ENCODE assay signal across 12 cellular contexts in genomic region chr2:183490930-183491329, GRCh38.
DNase-seq lines count a peak whose midpoint lies in the region; ATAC-seq and TF ChIP-seq lines count a peak whose summit lies in the region.
"Had no signal": no experiment of that assay in that cellular context is flagged by ENCODE, and none has a peak within 500 bp of the region (broad histone marks: within the 10 kb centered on the region; RNA-seq: fewer than 3 reads in every experiment).

No MANE protein-coding gene starts in this region.

- no peaks in the 10 kb centered on the region for H3K9me3 Mint-ChIP-seq in activated naive CD8-positive, alpha-beta T cell treated with anti-CD3 and anti-CD28 coated beads, Interleukin-2, amount 50 U/mL, for 24 hours

- H3K27ac ChIP-seq in A673 (ENCODE audit: low read depth, low read length, poor library complexity, severe bottlenecking) = no peak overlapping the region
- no peak overlapping the region for H3K27ac ChIP-seq in effector memory CD4-positive, alpha-beta T cell (ENCODE audit: insufficient read depth, low read length, poor library complexity, severe bottlenecking)
- H3K27ac ChIP-seq: WERI-Rb-1 had no signal

- no peak overlapping the region for H3K27ac Mint-ChIP-seq in activated naive CD8-positive, alpha-beta T cell treated with anti-CD3 and anti-CD28 coated beads, Interleukin-2, amount 50 U/mL, for 24 hours
- H3K27ac Mint-ChIP-seq: dendritic cell treated with granulocyte-macrophage colony-stimulating factor and Interleukin-4, amounts not matched to agents 40 ng/mL and 50 ng/mL, for 4 days; stimulated activated memory B cell treated with anti-CD40 and anti-IgM and Interleukin-4, amounts not matched to agents 10 μg/mL and 1 μg/mL and 100 μg/mL, for 72 hours had no signal

- H3K36me3 ChIP-seq in A673 (ENCODE audit: insufficient read depth, low read length, poor library complexity, severe bottlenecking) = no peaks in the 10 kb centered on the region
- no peaks in the 10 kb centered on the region for H3K36me3 ChIP-seq in effector memory CD4-positive, alpha-beta T cell (ENCODE audit: control insufficient read depth, insufficient read depth, low read length)
- H3K36me3 ChIP-seq: WERI-Rb-1 had no signal

- H3K36me3 Mint-ChIP-seq in activated naive CD8-positive, alpha-beta T cell treated with anti-CD3 and anti-CD28 coated beads, Interleukin-2, amount 50 U/mL, for 24 hours (ENCODE audit: low read depth) = no peaks in the 10 kb centered on the region
- H3K36me3 Mint-ChIP-seq: stimulated activated memory B cell treated with anti-CD40 and anti-IgM and Interleukin-4, amounts not matched to agents 10 μg/mL and 1 μg/mL and 100 μg/mL, for 72 hours had no signal

- peak; percentile 11 for DNase-seq in A673 (ENCODE audit: low spot score)
- DNase-seq in NCI-H1092 (lab: John Stamatoyannopoulos, UW) = peak; percentile 18
- peak; percentile 21 for DNase-seq in brain pericyte (ENCODE audit: low read depth, low spot score)
- DNase-seq in inferior parietal cortex (ENCODE audit: extremely low spot score) = peak; percentile 61
- DNase-seq in activated naive CD8-positive, alpha-beta T cell treated with anti-CD3 and anti-CD28 coated beads, Interleukin-2, amount 50 U/mL, for 24 hours = no peak
- DNase-seq in effector memory CD4-positive, alpha-beta T cell = no peak
- DNase-seq in amniotic stem cell (lab: John Stamatoyannopoulos, UW) = no peak
- DNase-seq: NCI-H1417 treated with DMSO at 0.1 percent for 48 hours, WERI-Rb-1 had no signal

- H3K4me1 ChIP-seq in A673 (ENCODE audit: insufficient read depth, low read length, poor library complexity, severe bottlenecking) = no peaks in the 10 kb centered on the region
- H3K4me1 ChIP-seq in effector memory CD4-positive, alpha-beta T cell (ENCODE audit: control insufficient read depth, insufficient read depth, low read length, poor library complexity, severe bottlenecking) = no peaks in the 10 kb centered on the region

- H3K9me3 ChIP-seq in A673 (ENCODE audit: low read depth, low read length, poor library complexity, severe bottlenecking) = no peaks in the 10 kb centered on the region
- H3K9me3 ChIP-seq in effector memory CD4-positive, alpha-beta T cell (ENCODE audit: control insufficient read depth, low read length) = no peaks in the 10 kb centered on the region

- no peak for TF ChIP-seq CTCF in A673 (conservative IDR thresholded peaks at IDR 0.05; ENCODE audit: low read depth, low read length)

- no peaks in the 10 kb centered on the region for H3K27me3 ChIP-seq in A673 (replicated peaks; ENCODE audit: insufficient read depth, low read depth, low read length, poor library complexity)
- no peaks in the 10 kb centered on the region for H3K27me3 ChIP-seq in effector memory CD4-positive, alpha-beta T cell (replicated peaks; ENCODE audit: control insufficient read depth, insufficient read depth, low read length, poor library complexity, severe bottlenecking)

- H3K27me3 Mint-ChIP-seq in activated naive CD8-positive, alpha-beta T cell treated with anti-CD3 and anti-CD28 coated beads, Interleukin-2, amount 50 U/mL, for 24 hours = no peaks in the 10 kb centered on the region
- H3K27me3 Mint-ChIP-seq: dendritic cell treated with granulocyte-macrophage colony-stimulating factor and Interleukin-4, amounts not matched to agents 40 ng/mL and 50 ng/mL, for 4 days; stimulated activated memory B cell treated with anti-CD40 and anti-IgM and Interleukin-4, amounts not matched to agents 10 μg/mL and 1 μg/mL and 100 μg/mL, for 72 hours had no signal

- CTCF ChIA-PET in A673 (lab: Charles Lee) = no interaction called here

- no peak overlapping the region for H3K4me3 Mint-ChIP-seq in activated naive CD8-positive, alpha-beta T cell treated with anti-CD3 and anti-CD28 coated beads, Interleukin-2, amount 50 U/mL, for 24 hours
- H3K4me3 Mint-ChIP-seq: dendritic cell treated with granulocyte-macrophage colony-stimulating factor and Interleukin-4, amounts not matched to agents 40 ng/mL and 50 ng/mL, for 4 days; stimulated activated memory B cell treated with anti-CD40 and anti-IgM and Interleukin-4, amounts not matched to agents 10 μg/mL and 1 μg/mL and 100 μg/mL, for 72 hours had no signal

- no peak overlapping the region for H3K4me3 ChIP-seq in A673 (ENCODE audit: low read depth, low read length, poor library complexity, severe bottlenecking)
- no peak overlapping the region for H3K4me3 ChIP-seq in effector memory CD4-positive, alpha-beta T cell (ENCODE audit: insufficient read depth, low read depth, low read length, poor library complexity, severe bottlenecking)

- ATAC-seq in activated naive CD8-positive, alpha-beta T cell treated with anti-CD3 and anti-CD28 coated beads, Interleukin-2, amount 50 U/mL, for 24 hours = no peak
- ATAC-seq in HG02981 (IDR thresholded peaks at IDR 0.05; ENCODE audit: unreplicated experiment) = no peak
- ATAC-seq: stimulated activated memory B cell treated with anti-CD40 and anti-IgM and Interleukin-4, amounts not matched to agents 10 μg/mL and 1 μg/mL and 100 μg/mL, for 72 hours had no signal

- POLR2A ChIA-PET in A673 (lab: Charles Lee; ENCODE audit: low non-redundant PET) = no interaction called here

- intact Hi-C loops in A673 (cut with micrococcal nuclease; ENCODE audit: unreplicated experiment) = no loop called here

- BruUV-seq in A673 (replicated peaks; lab: Mats Ljungman, UMichigan) = no TSS peak

- H3K4me1 Mint-ChIP-seq in activated naive CD8-positive, alpha-beta T cell treated with anti-CD3 and anti-CD28 coated beads, Interleukin-2, amount 50 U/mL, for 24 hours = no peaks in the 10 kb centered on the region

Comparison
In these comparisons a context has a peak if more than half of its experiments do, and no peak if none do; other contexts are left out.
1. DNase-seq: peak in A673 (single experiment), NCI-H1092 (single experiment), brain pericyte (single experiment) and inferior parietal cortex (single experiment); none in activated naive CD8-positive, alpha-beta T cell treated with anti-CD3 and anti-CD28 coated beads, Interleukin-2, amount 50 U/mL, for 24 hours (single experiment), effector memory CD4-positive, alpha-beta T cell (0 of 3) and amniotic stem cell (single experiment).